ENCODE assay signal across 8 cellular contexts in the genomic region with DNA sequence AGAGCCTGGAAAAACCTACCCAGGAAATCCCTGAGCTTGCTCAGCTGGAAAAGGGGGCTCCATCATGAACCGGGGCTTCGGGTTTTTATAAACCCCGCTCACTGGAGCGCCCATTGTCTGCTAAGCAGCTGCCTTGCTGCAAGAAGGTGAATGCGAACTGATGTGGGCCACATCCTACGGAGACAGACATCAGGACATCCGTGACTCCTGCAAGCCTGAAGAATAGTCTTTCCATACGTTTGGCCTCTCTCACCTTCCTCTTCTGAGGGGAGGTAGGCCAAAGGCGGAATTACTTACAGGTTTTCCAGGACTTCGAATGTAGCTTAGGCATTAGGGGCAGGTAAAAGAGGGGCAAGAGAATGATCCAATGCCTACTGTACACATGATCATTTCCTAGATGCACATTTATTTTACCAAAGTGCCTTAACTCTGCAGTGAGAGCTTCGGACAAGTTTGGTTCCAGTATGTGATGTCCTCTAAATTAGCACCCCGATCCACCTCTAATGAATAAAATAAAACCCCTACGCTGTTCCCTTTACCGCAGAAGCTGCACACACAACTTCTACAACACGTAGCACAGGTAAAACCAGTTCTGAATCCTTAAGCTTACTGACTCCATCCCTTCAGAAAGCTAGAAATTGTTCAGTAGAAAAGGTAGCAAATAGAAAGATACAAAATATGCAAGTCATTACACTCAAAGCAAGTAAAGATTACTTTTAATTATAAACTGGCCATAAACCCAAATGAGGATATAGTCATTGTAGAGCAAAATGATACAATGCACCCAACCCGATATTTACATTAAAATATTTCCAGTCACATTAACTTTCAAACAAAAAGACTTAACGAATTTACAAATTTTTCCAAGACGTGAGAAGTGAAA. TPM values are rescaled to one million over a fixed set of nuclear protein-coding genes. Genes with fewer than 3 reads are reported as not detected.
DNase-seq lines count a peak whose midpoint lies in the region; ATAC-seq and TF ChIP-seq lines count a peak whose summit lies in the region.

No MANE protein-coding gene starts in this region.

- intact Hi-C loops in CD4-positive, alpha-beta memory T cell (cut with micrococcal nuclease) = loop anchor here (1.0 kb wide), 5 partner anchors 115 to 197 kb away; a partner anchor contains a TSS
- intact Hi-C loops in naive thymus-derived CD4-positive, alpha-beta T cell (cut with micrococcal nuclease) = loop anchor here (1.0 to 5.0 kb wide), 11 partner anchors 28 to 706 kb away; a partner anchor contains a TSS

- no peak for TF ChIP-seq CTCF in GM10248 (IDR thresholded peaks at IDR 0.05; ENCODE audit: control extremely low read depth, extremely low read depth, low read depth, missing control alignments)

- POLR2A ChIA-PET in CD4-positive, alpha-beta memory T cell (lab: Charles Lee; ENCODE audit: partially characterized antibody) = interaction anchor here (0.6 to 3.2 kb wide), 4 partner anchors 28 to 486 kb away, joined by 3 to 15 read pairs (median 11); a partner anchor contains a TSS
- POLR2A ChIA-PET in naive thymus-derived CD4-positive, alpha-beta T cell (lab: Charles Lee) = interaction anchor here (0.5 to 1.2 kb wide), 4 partner anchors 122 to 1010 kb away, joined by 3 to 5 read pairs (median 4); no protein-coding TSS in a partner anchor
- POLR2A ChIA-PET in GM10248 (lab: Yijun Ruan, JAX) = no interaction called here

- peaks cover 24% of the 10 kb centered on the region for H3K36me3 ChIP-seq in CD4-positive, alpha-beta memory T cell (ENCODE audit: insufficient read depth, low read length)
- peaks cover 0 to 18% (median 6%) of the 10 kb centered on the region in 3 experiments for H3K36me3 ChIP-seq in naive thymus-derived CD4-positive, alpha-beta T cell (ENCODE audit: control insufficient read depth in 2 of 3, insufficient read depth in 3 of 3, low read length in 3 of 3)

- DNase-seq in CD4-positive, alpha-beta memory T cell = no peak
- DNase-seq in NCI-H146 treated with DMSO at 0.1 percent for 48 hours (lab: John Stamatoyannopoulos, UW; ENCODE audit: unreplicated experiment) = peak; percentile 42
- DNase-seq in naive thymus-derived CD4-positive, alpha-beta T cell = no peak
- no peak for DNase-seq in GM10248 (ENCODE audit: extremely low spot score)
- DNase-seq in epidermal melanocyte (ENCODE audit: insufficient read length, low spot score) = no peak

- no peak overlapping the region for H3K27ac Mint-ChIP-seq in CD4-positive, alpha-beta memory T cell
- H3K27ac Mint-ChIP-seq in naive thymus-derived CD4-positive, alpha-beta T cell = peak overlapping the region in 1 of 9 donors; percentile 43

- no peak for ATAC-seq in naive thymus-derived CD4-positive, alpha-beta T cell
- ATAC-seq in GM18511 (IDR thresholded peaks at IDR 0.05; ENCODE audit: unreplicated experiment) (no peak), HG02938 (IDR thresholded peaks at IDR 0.05; ENCODE audit: unreplicated experiment) (no peak)

- no peaks in the 10 kb centered on the region for H3K9me3 Mint-ChIP-seq in CD4-positive, alpha-beta memory T cell
- H3K9me3 Mint-ChIP-seq in naive thymus-derived CD4-positive, alpha-beta T cell = peaks cover 0 to 3% (median 0%) of the 10 kb centered on the region in 11 donors

- CTCF ChIA-PET in CD4-positive, alpha-beta memory T cell (lab: Charles Lee; ENCODE audit: partially characterized antibody) = interaction anchor here (0.6 to 9.0 kb wide), 15 partner anchors 8 to 268 kb away, joined by 3 to 193 read pairs (median 4); a partner anchor contains a TSS
- CTCF ChIA-PET in naive thymus-derived CD4-positive, alpha-beta T cell (lab: Charles Lee) = interaction anchor here (0.7 to 5.4 kb wide), 16 partner anchors 14 to 874 kb away, joined by 3 to 62 read pairs (median 3); a partner anchor contains a TSS
- CTCF ChIA-PET in GM10248 (lab: Yijun Ruan, JAX) = interaction anchor here (0.6 to 8.8 kb wide), 32 partner anchors 9 to 299 kb away, joined by 3 to 197 read pairs (median 5); a partner anchor contains a TSS

- peak overlapping the region; percentile 69 to 84 (median 76) for H3K4me3 Mint-ChIP-seq in CD4-positive, alpha-beta memory T cell
- peak overlapping the region; percentile 58 to 89 (median 80) for H3K4me3 Mint-ChIP-seq in naive thymus-derived CD4-positive, alpha-beta T cell

- H3K27ac ChIP-seq in CD4-positive, alpha-beta memory T cell (ENCODE audit: low read depth, low read length) = no peak overlapping the region
- H3K27ac ChIP-seq in cingulate gyrus (ENCODE audit: low read depth, low read length) = peak overlapping the region; percentile 95
- no peak overlapping the region for H3K27ac ChIP-seq in naive thymus-derived CD4-positive, alpha-beta T cell (ENCODE audit: low read depth, low read length)

- H3K4me3 ChIP-seq in CD4-positive, alpha-beta memory T cell (ENCODE audit: low read length in 2 of 2) = no peak overlapping the region
- H3K4me3 ChIP-seq in naive thymus-derived CD4-positive, alpha-beta T cell (ENCODE audit: low read length) = no peak overlapping the region

- no peaks in the 10 kb centered on the region for H3K9me3 ChIP-seq in CD4-positive, alpha-beta memory T cell (ENCODE audit: control insufficient read depth in 1 of 2, low read length in 2 of 2)
- no peaks in the 10 kb centered on the region for H3K9me3 ChIP-seq in naive thymus-derived CD4-positive, alpha-beta T cell (ENCODE audit: control insufficient read depth in 2 of 3, low read length in 3 of 3)

- H3K4me1 ChIP-seq in CD4-positive, alpha-beta memory T cell (ENCODE audit: insufficient read depth, low read length) = peaks cover 14% of the 10 kb centered on the region
- H3K4me1 ChIP-seq in naive thymus-derived CD4-positive, alpha-beta T cell (ENCODE audit: control insufficient read depth in 2 of 2, insufficient read depth in 2 of 2, low read length in 2 of 2) = peaks cover 0 to 6% of the 10 kb centered on the region in 2 donors

- H3K27me3 ChIP-seq in CD4-positive, alpha-beta memory T cell (ENCODE audit: insufficient read depth, low read length) = peaks cover 34% of the 10 kb centered on the region
- H3K27me3 ChIP-seq in naive thymus-derived CD4-positive, alpha-beta T cell (ENCODE audit: control insufficient read depth in 2 of 2, insufficient read depth in 2 of 2, low read length in 2 of 2) = peaks cover 0 to 18% of the 10 kb centered on the region in 2 donors

- peaks cover 9 to 22% of the 10 kb centered on the region in 2 donors for H3K36me3 Mint-ChIP-seq in CD4-positive, alpha-beta memory T cell
- H3K36me3 Mint-ChIP-seq in naive thymus-derived CD4-positive, alpha-beta T cell = peaks cover 0 to 11% (median 0%) of the 10 kb centered on the region in 5 donors

- peaks cover 5 to 15% (median 9%) of the 10 kb centered on the region in 4 donors for H3K4me1 Mint-ChIP-seq in CD4-positive, alpha-beta memory T cell
- H3K4me1 Mint-ChIP-seq in naive thymus-derived CD4-positive, alpha-beta T cell = peaks cover 0 to 30% (median 16%) of the 10 kb centered on the region in 7 donors

- H3K27me3 Mint-ChIP-seq in CD4-positive, alpha-beta memory T cell = peaks cover 29 to 30% of the 10 kb centered on the region in 2 donors
- H3K27me3 Mint-ChIP-seq in naive thymus-derived CD4-positive, alpha-beta T cell = peaks cover 29 to 49% (median 35%) of the 10 kb centered on the region in 5 donors

RNA-seq across cellular contexts. Expression of a gene that starts 0.9 kb away (rescaled TPM):
- under 1 TPM; 0.69 to 0.93 TPM for total RNA-seq in CD4-positive, alpha-beta memory T cell
- not detected for polyA plus RNA-seq in CD4-positive, alpha-beta memory T cell
- 10 to 100 TPM in 1 of 5 experiments, 1 to 10 TPM in 4; 1.0 to 25.6 (median 1.8) TPM for total RNA-seq in naive thymus-derived CD4-positive, alpha-beta T cell
- polyA plus RNA-seq in naive thymus-derived CD4-positive, alpha-beta T cell = not detected

RNA-seq across cellular contexts. Expression of a gene that starts 27.7 kb away (rescaled TPM):
- 10 to 100 TPM; 87.7 to 90.2 TPM for total RNA-seq in CD4-positive, alpha-beta memory T cell
- 100 to 1,000 TPM in 1 of 2 donors, 10 to 100 TPM in 1; 96.7 to 122 TPM for polyA plus RNA-seq in CD4-positive, alpha-beta memory T cell
- total RNA-seq in naive thymus-derived CD4-positive, alpha-beta T cell = 100 to 1,000 TPM in 1 of 5 experiments, 10 to 100 TPM in 4; 38.3 to 203 (median 70.7) TPM
- polyA plus RNA-seq in naive thymus-derived CD4-positive, alpha-beta T cell = 10 to 100 TPM; 80.0 to 81.9 TPM
